22 cellular contexts compared by ENCODE assay signal in the genomic region with DNA sequence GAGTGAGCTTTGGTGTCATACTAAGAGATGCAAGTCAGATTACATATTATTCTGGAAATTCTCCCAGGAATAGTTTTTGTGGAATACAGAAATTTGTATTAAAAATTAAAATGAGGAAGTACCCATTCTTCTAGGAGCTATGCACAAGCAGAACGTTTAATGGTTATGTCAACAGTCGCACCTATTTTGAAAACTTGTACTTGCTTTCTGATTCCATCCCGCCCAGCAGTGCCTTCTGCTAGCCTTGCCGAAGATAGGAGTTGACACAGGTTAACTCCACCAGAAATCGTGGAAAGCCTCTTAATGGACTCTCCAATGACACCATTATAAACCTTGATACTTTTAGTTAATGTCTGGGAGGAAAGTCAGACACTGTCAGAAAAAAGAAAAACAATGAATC. TPM values are rescaled to one million over a fixed set of nuclear protein-coding genes. Genes with fewer than 3 reads are reported as not detected.
DNase-seq lines count a peak whose midpoint lies in the region; ATAC-seq lines count a peak whose summit lies in the region.
"Had no signal": no experiment of that assay in that cellular context is flagged by ENCODE, and none has a peak within 500 bp of the region (broad histone marks: within the 10 kb centered on the region; RNA-seq: fewer than 3 reads in every experiment).

No MANE protein-coding gene starts in this region.

- H3K9me3 ChIP-seq in mucosa of rectum (ENCODE audit: control insufficient read depth in 2 of 2, low read length in 2 of 2), result no peaks in the 10 kb centered on the region
- H3K9me3 ChIP-seq: A549, BE2C, BLaER1 had no signal

- H3K27ac ChIP-seq in caudate nucleus (ENCODE audit: low read depth, low read length), result peak overlapping the region; percentile 16
- H3K27ac ChIP-seq in mucosa of rectum (ENCODE audit: low read depth in 2 of 2, low read length in 2 of 2), result peak overlapping the region; percentile 29 to 48
- H3K27ac ChIP-seq: A549, BLaER1 had no signal

- H3K36me3 ChIP-seq in mucosa of rectum (ENCODE audit: control insufficient read depth in 2 of 2, insufficient read depth in 2 of 2, low read length in 2 of 2), result no peaks in the 10 kb centered on the region
- H3K36me3 ChIP-seq: BE2C, BLaER1 had no signal

- no peaks in the 10 kb centered on the region for H3K27me3 ChIP-seq in mucosa of rectum (ENCODE audit: control insufficient read depth in 2 of 2, insufficient read depth in 2 of 2, low read length in 2 of 2)
- H3K27me3 ChIP-seq: BE2C, BLaER1 had no signal

- ATAC-seq in left colon (peak; percentile 64), GM19328 (IDR thresholded peaks at IDR 0.05; ENCODE audit: unreplicated experiment) (no peak)
- ATAC-seq: A549 had no signal

- intact Hi-C loops in left colon (cut with DNase I, micrococcal nuclease), result no loop called here

- H3K9ac ChIP-seq in mucosa of rectum (ENCODE audit: low read depth in 1 of 2, low read length in 2 of 2), result no peak overlapping the region
- H3K9ac ChIP-seq: BLaER1 had no signal

- in situ Hi-C loops in ACHN (cut with HindIII; ENCODE audit: low pct_ligation_motif_present, low pct_unique_long_range_greater_than_20kb, low sequenced_read_pairs), result no loop called here

- H3K4me1 ChIP-seq in mucosa of rectum (ENCODE audit: control insufficient read depth in 2 of 2, insufficient read depth in 2 of 2, low read length in 2 of 2), result peaks cover 0 to 4% of the 10 kb centered on the region in 2 donors
- H3K4me1 ChIP-seq: A549, BE2C, BLaER1 had no signal

- no peak overlapping the region for H3K4me3 ChIP-seq in mucosa of rectum (ENCODE audit: low read length in 2 of 2)
- H3K4me3 ChIP-seq: A549, BLaER1 had no signal

- DNase-seq in caudate nucleus (lab: John Stamatoyannopoulos, UW) (no peak), left colon (no peak), HPDE6-E6E7 (ENCODE audit: extremely low spot score) (no peak), ACHN (no peak), HuH-7.5 (ENCODE audit: low spot score) (no peak)
- DNase-seq: BE2C; CD4-positive, alpha-beta memory T cell; CD4-positive, CD25-positive, alpha-beta regulatory T cell; CD8-positive, alpha-beta memory T cell; COR-L47; DMS 273 treated with DMSO at 0.1 percent for 48 hours; DMS153; DMS53; DMS79; DND-41; GF-D8 had no signal

RNA-seq across cellular contexts. Expression of a gene that starts 6.7 kb away (rescaled TPM):
- not detected for total RNA-seq in left colon
- total RNA-seq: A172; CD4-positive, alpha-beta memory T cell; CD4-positive, CD25-positive, alpha-beta regulatory T cell; CD8-positive, alpha-beta memory T cell; Daoy had no signal

RNA-seq across cellular contexts. Expression of a gene that starts 49.9 kb away (rescaled TPM):
- total RNA-seq in left colon, result 10 to 100 TPM; 19.1 to 24.8 TPM
- total RNA-seq: CD4-positive, CD25-positive, alpha-beta regulatory T cell had no signal
